ENCODE assay signal across 29 cellular contexts in genomic region chr1:1254667-1254998, GRCh38. TPM values are rescaled to one million over a fixed set of nuclear protein-coding genes. Genes with fewer than 3 reads are reported as not detected.
"Had no signal": no experiment of that assay in that cellular context is flagged by ENCODE, and none has a peak within 500 bp of the region (broad histone marks: within the 10 kb centered on the region; RNA-seq: fewer than 3 reads in every experiment).

No MANE protein-coding gene starts in this region.

- ATAC-seq: activated T-helper 17 cell treated with anti-CD3 and anti-CD28 coated beads, Interleukin-2, amount 50 U/mL, for 72 hours; body of pancreas; Panc1 had no signal

- DNase-seq: activated CD4-positive, alpha-beta memory T cell treated with anti-CD3 and anti-CD28 coated beads, Interleukin-2, amount 10 ng/mL, durations not matched to agents 7 days and 5 days; activated CD4-positive, alpha-beta T cell treated with anti-CD3 and anti-CD28 coated beads, Interleukin-2, amount 50 U/mL, for 1 hour; activated CD4-positive, CD25-positive, alpha-beta regulatory T cell; activated gamma-delta T cell treated with Interleukin-2 at 50 U/mL for 16 hours; activated naive CD4-positive, alpha-beta T cell treated with anti-CD3 and anti-CD28 coated beads, Interleukin-2, amount 10 ng/mL, durations not matched to agents 7 days and 5 days; activated naive CD8-positive, alpha-beta T cell treated with anti-CD3 and anti-CD28 coated beads for 36 hours; activated T-cell treated with anti-CD3 and anti-CD28 coated beads for 4 hours; activated T-cell treated with anti-CD3 and anti-CD28 coated beads, Interleukin-2, amount 50 U/mL, for 48 hours; anterior cingulate cortex; body of pancreas; central memory CD4-positive, alpha-beta T cell; MG63; NCI-H1092 treated with DMSO at 0.1 percent for 48 hours; NCI-H1417 treated with DMSO at 0.1 percent for 48 hours; NCI-H1694; NCI-H2029; NCI-H2107; NCI-H510A treated with DMSO at 0.1 percent for 48 hours; NCI-H69; NK-92 treated with Interleukin-12 subunit alpha and Interleukin-12 subunit beta, amount 100 ng/mL, for 24 hours; OCI-M1; RPMI8226; SHP77; T1000 had no signal

- H3K4me1 ChIP-seq: body of pancreas had no signal

- FAIRE-seq: bronchial epithelial cell, TTC549 had no signal

- H3K27me3 Mint-ChIP-seq: activated CD4-positive, alpha-beta memory T cell treated with anti-CD3 and anti-CD28 coated beads, Interleukin-2, amount 10 ng/mL, durations not matched to agents 7 days and 5 days; activated naive CD4-positive, alpha-beta T cell treated with anti-CD3 and anti-CD28 coated beads, Interleukin-2, amount 10 ng/mL, durations not matched to agents 7 days and 5 days; activated naive CD8-positive, alpha-beta T cell treated with anti-CD3 and anti-CD28 coated beads for 36 hours; activated T-helper 17 cell treated with anti-CD3 and anti-CD28 coated beads, Interleukin-2, amount 50 U/mL, for 72 hours had no signal

- H3K9me3 Mint-ChIP-seq: activated CD4-positive, alpha-beta memory T cell treated with anti-CD3 and anti-CD28 coated beads, Interleukin-2, amount 10 ng/mL, durations not matched to agents 7 days and 5 days; activated naive CD4-positive, alpha-beta T cell treated with anti-CD3 and anti-CD28 coated beads, Interleukin-2, amount 10 ng/mL, durations not matched to agents 7 days and 5 days; activated naive CD8-positive, alpha-beta T cell treated with anti-CD3 and anti-CD28 coated beads for 36 hours; activated T-helper 17 cell treated with anti-CD3 and anti-CD28 coated beads, Interleukin-2, amount 50 U/mL, for 72 hours had no signal

- H3K27ac Mint-ChIP-seq: activated CD4-positive, alpha-beta memory T cell treated with anti-CD3 and anti-CD28 coated beads, Interleukin-2, amount 10 ng/mL, durations not matched to agents 7 days and 5 days; activated naive CD4-positive, alpha-beta T cell treated with anti-CD3 and anti-CD28 coated beads, Interleukin-2, amount 10 ng/mL, durations not matched to agents 7 days and 5 days; activated naive CD8-positive, alpha-beta T cell treated with anti-CD3 and anti-CD28 coated beads for 36 hours; activated T-helper 17 cell treated with anti-CD3 and anti-CD28 coated beads, Interleukin-2, amount 50 U/mL, for 72 hours had no signal

- H3K27ac ChIP-seq: body of pancreas had no signal

- H3K4me3 Mint-ChIP-seq: activated CD4-positive, alpha-beta memory T cell treated with anti-CD3 and anti-CD28 coated beads, Interleukin-2, amount 10 ng/mL, durations not matched to agents 7 days and 5 days; activated naive CD4-positive, alpha-beta T cell treated with anti-CD3 and anti-CD28 coated beads, Interleukin-2, amount 10 ng/mL, durations not matched to agents 7 days and 5 days; activated naive CD8-positive, alpha-beta T cell treated with anti-CD3 and anti-CD28 coated beads for 36 hours; activated T-helper 17 cell treated with anti-CD3 and anti-CD28 coated beads, Interleukin-2, amount 50 U/mL, for 72 hours had no signal

- H3K9me3 ChIP-seq: body of pancreas, MG63 had no signal

- H3K27me3 ChIP-seq: body of pancreas, MG63 had no signal

- H3K4me3 ChIP-seq: body of pancreas, MG63 had no signal

RNA-seq across cellular contexts. Expression of gene C1QTNF12, which starts 8.1 kb away (rescaled TPM):
- total RNA-seq: body of pancreas, SK-MEL-5 had no signal
